ENCODE assay signal across 9 cellular contexts in the genomic region with DNA sequence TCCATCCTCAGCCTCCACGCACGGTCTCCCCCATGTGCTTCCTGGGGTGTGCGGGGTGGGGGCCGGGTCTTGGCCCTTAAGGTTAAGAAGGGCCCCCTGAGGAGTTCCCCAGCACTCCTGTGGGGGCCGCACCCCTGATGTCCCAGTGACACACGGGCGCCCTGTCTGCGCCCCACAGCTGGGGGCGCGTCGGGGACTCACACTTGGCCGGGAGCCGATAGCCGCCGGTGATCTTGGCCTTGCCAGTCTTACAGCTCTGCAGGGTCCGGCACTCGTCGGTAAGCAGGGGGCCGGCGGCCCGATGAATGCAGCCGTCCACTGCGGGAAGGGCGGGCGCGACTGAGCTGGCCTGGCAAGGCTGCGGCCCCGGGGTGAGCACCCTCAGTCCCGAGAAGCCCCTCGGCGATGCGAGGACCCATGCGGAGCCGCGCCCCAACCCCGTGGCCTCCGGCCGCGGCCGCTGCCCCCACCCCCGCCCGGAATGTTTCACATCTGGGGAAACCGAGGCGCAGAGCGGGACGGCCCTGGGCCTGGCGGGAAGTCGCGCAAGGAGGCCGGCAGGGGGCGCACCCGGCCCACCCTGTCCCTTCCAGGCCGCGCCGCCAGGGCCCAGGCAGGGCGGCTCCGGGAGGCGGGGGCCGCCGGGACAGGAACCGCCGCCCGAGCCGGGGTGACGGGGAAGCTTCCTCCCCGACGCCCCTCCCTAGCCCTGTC. TPM values are rescaled to one million over a fixed set of nuclear protein-coding genes. Genes with fewer than 3 reads are reported as not detected.
DNase-seq lines count a peak whose midpoint lies in the region; ATAC-seq and TF ChIP-seq lines count a peak whose summit lies in the region.
"Had no signal": no experiment of that assay in that cellular context is flagged by ENCODE, and none has a peak within 500 bp of the region (broad histone marks: within the 10 kb centered on the region; RNA-seq: fewer than 3 reads in every experiment).

No MANE protein-coding gene starts in this region.

- no peak overlapping the region for H3K4me3 ChIP-seq in Karpas-422 (ENCODE audit: low read length)
- peak overlapping the region; percentile 41 for H3K4me3 ChIP-seq in naive thymus-derived CD4-positive, alpha-beta T cell (ENCODE audit: low read length)

- POLR2A ChIA-PET in naive thymus-derived CD4-positive, alpha-beta T cell (lab: Charles Lee), result interaction anchor here (0.9 to 1.0 kb wide), 2 partner anchors 13 to 241 kb away, joined by 3 to 4 read pairs; a partner anchor contains a TSS

- H3K4me1 Mint-ChIP-seq in naive thymus-derived CD4-positive, alpha-beta T cell, result peaks cover 0 to 16% (median 9%) of the 10 kb centered on the region in 7 donors
- peaks cover 26% of the 10 kb centered on the region for H3K4me1 Mint-ChIP-seq in stimulated activated effector memory CD8-positive, alpha-beta T cell treated with anti-CD3 and anti-CD28 coated beads, Interleukin-12 subunit alpha, Interleukin-12 subunit beta, amount 100 ng/mL, for 72 hours

- H3K36me3 ChIP-seq in Karpas-422 (ENCODE audit: insufficient read depth, low read length), result peaks cover 3% of the 10 kb centered on the region; the same call in 1 of the 2 replicates
- peaks cover 5 to 39% (median 8%) of the 10 kb centered on the region in 3 experiments for H3K36me3 ChIP-seq in naive thymus-derived CD4-positive, alpha-beta T cell (ENCODE audit: control insufficient read depth in 2 of 3, insufficient read depth in 3 of 3, low read length in 3 of 3)

- intact Hi-C loops in naive thymus-derived CD4-positive, alpha-beta T cell (cut with micrococcal nuclease), result loop anchor here (1.0 to 5.0 kb wide), 5 partner anchors 26 to 302 kb away; a partner anchor contains a TSS

- no peaks in the 10 kb centered on the region for H3K9me2 ChIP-seq in Karpas-422 (replicated peaks; ENCODE audit: insufficient read depth, low read length)

- H3K36me3 Mint-ChIP-seq in naive thymus-derived CD4-positive, alpha-beta T cell, result peaks cover 0 to 17% (median 4%) of the 10 kb centered on the region in 5 donors
- peaks cover 26% of the 10 kb centered on the region for H3K36me3 Mint-ChIP-seq in stimulated activated effector memory CD8-positive, alpha-beta T cell treated with anti-CD3 and anti-CD28 coated beads, Interleukin-12 subunit alpha, Interleukin-12 subunit beta, amount 100 ng/mL, for 72 hours

- no peaks in the 10 kb centered on the region for H3K9me3 ChIP-seq in Karpas-422 (ENCODE audit: low read length)
- H3K9me3 ChIP-seq in naive thymus-derived CD4-positive, alpha-beta T cell (ENCODE audit: control insufficient read depth in 2 of 3, low read length in 3 of 3), result no peaks in the 10 kb centered on the region

- no peaks in the 10 kb centered on the region for H3K79me2 ChIP-seq in Karpas-422 (ENCODE audit: low read length)

- H2AFZ ChIP-seq in Karpas-422 (ENCODE audit: low read length), result no peak overlapping the region

- H3K27ac Mint-ChIP-seq in naive thymus-derived CD4-positive, alpha-beta T cell, result no peak overlapping the region
- H3K27ac Mint-ChIP-seq in stimulated activated effector memory CD8-positive, alpha-beta T cell treated with anti-CD3 and anti-CD28 coated beads, Interleukin-12 subunit alpha, Interleukin-12 subunit beta, amount 100 ng/mL, for 72 hours, result no peak overlapping the region
- H3K27ac Mint-ChIP-seq: T-helper 1 cell treated with Interleukin-12 subunit alpha and Interleukin-12 subunit beta and Interleukin-4 antibody, amounts not matched to agents 30 μg/mL and 1 μg/mL, for 36 hours had no signal

- DNase-seq in Karpas-422, result peak; percentile 55
- DNase-seq in activated T-cell treated with anti-CD3 and anti-CD28 coated beads, Interleukin-2, amount 50 U/mL, for 48 hours, result peak; percentile 81 to 86
- peak; percentile 59 to 82 (median 75) for DNase-seq in naive thymus-derived CD4-positive, alpha-beta T cell
- DNase-seq in stimulated activated effector memory CD8-positive, alpha-beta T cell treated with anti-CD3 and anti-CD28 coated beads, Interleukin-12 subunit alpha, Interleukin-12 subunit beta, amount 100 ng/mL, for 72 hours (ENCODE audit: low spot score in 2 of 2), result peak; percentile 68 to 84
- no peak for DNase-seq in NCI-H510A treated with DMSO at 0.1 percent for 48 hours (lab: John Stamatoyannopoulos, UW)

- no peaks in the 10 kb centered on the region for H3K9me3 Mint-ChIP-seq in naive thymus-derived CD4-positive, alpha-beta T cell
- H3K9me3 Mint-ChIP-seq in stimulated activated effector memory CD8-positive, alpha-beta T cell treated with anti-CD3 and anti-CD28 coated beads, Interleukin-12 subunit alpha, Interleukin-12 subunit beta, amount 100 ng/mL, for 72 hours, result no peaks in the 10 kb centered on the region
- H3K9me3 Mint-ChIP-seq: T-helper 1 cell treated with Interleukin-12 subunit alpha and Interleukin-12 subunit beta and Interleukin-4 antibody, amounts not matched to agents 30 μg/mL and 1 μg/mL, for 36 hours had no signal

- ATAC-seq in esophagus mucosa (peak; percentile 65), GM18505 (IDR thresholded peaks at IDR 0.05; ENCODE audit: unreplicated experiment) (no peak)
- ATAC-seq in naive thymus-derived CD4-positive, alpha-beta T cell, result peak; percentile 88
- peak; percentile 84 for ATAC-seq in stimulated activated effector memory CD8-positive, alpha-beta T cell treated with anti-CD3 and anti-CD28 coated beads, Interleukin-12 subunit alpha, Interleukin-12 subunit beta, amount 100 ng/mL, for 72 hours

- H3K27me3 ChIP-seq in Karpas-422 (ENCODE audit: low read length), result no peaks in the 10 kb centered on the region
- H3K27me3 ChIP-seq in naive thymus-derived CD4-positive, alpha-beta T cell (ENCODE audit: control insufficient read depth in 2 of 2, insufficient read depth in 2 of 2, low read length in 2 of 2), result no peaks in the 10 kb centered on the region

- no peak overlapping the region for H3K4me2 ChIP-seq in Karpas-422 (ENCODE audit: low read depth, low read length, poor library complexity, severe bottlenecking)

- peaks cover 0 to 3% (median 0%) of the 10 kb centered on the region in 5 donors for H3K27me3 Mint-ChIP-seq in naive thymus-derived CD4-positive, alpha-beta T cell

- no peaks in the 10 kb centered on the region for H3K4me1 ChIP-seq in Karpas-422 (ENCODE audit: low read length)
- H3K4me1 ChIP-seq in naive thymus-derived CD4-positive, alpha-beta T cell (ENCODE audit: control insufficient read depth in 2 of 2, insufficient read depth in 2 of 2, low read length in 2 of 2), result peaks cover 8 to 15% of the 10 kb centered on the region in 2 donors

- CTCF ChIA-PET in naive thymus-derived CD4-positive, alpha-beta T cell (lab: Charles Lee), result interaction anchor here (0.6 to 4.2 kb wide), 16 partner anchors 10 to 826 kb away, joined by 3 to 25 read pairs (median 4); a partner anchor contains a TSS

- H4K20me1 ChIP-seq in Karpas-422 (ENCODE audit: insufficient read depth, low read depth, low read length), result peaks cover 6% of the 10 kb centered on the region; the same call in 1 of the 2 replicates

- H3K4me3 Mint-ChIP-seq in naive thymus-derived CD4-positive, alpha-beta T cell, result peak overlapping the region in 7 of 10 donors; percentile 14 to 76 (median 45)
- peak overlapping the region; percentile 50 for H3K4me3 Mint-ChIP-seq in stimulated activated effector memory CD8-positive, alpha-beta T cell treated with anti-CD3 and anti-CD28 coated beads, Interleukin-12 subunit alpha, Interleukin-12 subunit beta, amount 100 ng/mL, for 72 hours
- H3K4me3 Mint-ChIP-seq: T-helper 1 cell treated with Interleukin-12 subunit alpha and Interleukin-12 subunit beta and Interleukin-4 antibody, amounts not matched to agents 30 μg/mL and 1 μg/mL, for 36 hours had no signal

- no peak overlapping the region for H3K27ac ChIP-seq in Karpas-422 (ENCODE audit: low read length)
- H3K27ac ChIP-seq in naive thymus-derived CD4-positive, alpha-beta T cell (ENCODE audit: low read depth, low read length), result peak overlapping the region; percentile 16

- peak; percentile 65 for TF ChIP-seq CTCF in GM12873 (IDR thresholded peaks at IDR 0.05; ENCODE audit: insufficient read depth, low read depth, low read length, missing control alignments)

- no peak overlapping the region for H3K9ac ChIP-seq in Karpas-422 (ENCODE audit: low read length)

- TF ChIP-seq POLR2A in GM18505 (IDR thresholded peaks at IDR 0.05; ENCODE audit: borderline replicate concordance, extremely low read depth, insufficient read depth, insufficient read length), result no peak

RNA-seq across cellular contexts. Expression of a gene that starts 13.9 kb away (rescaled TPM):
- total RNA-seq in Karpas-422 (2014; rRNA removed; shearing (Covaris generic); ENCODE audit: low replicate concordance), result 41.6 and 61.7 TPM in 2 replicates
- 78.9 TPM for total RNA-seq in esophagus mucosa
- total RNA-seq in naive thymus-derived CD4-positive, alpha-beta T cell, result 10 to 100 TPM; 59.4 to 99.0 (median 72.5) TPM
- polyA plus RNA-seq in naive thymus-derived CD4-positive, alpha-beta T cell, result 100 to 1,000 TPM; 117 to 125 TPM

RNA-seq across cellular contexts. Expression of a gene that starts 25.8 kb away (rescaled TPM):
- total RNA-seq in Karpas-422 (2014; rRNA removed; shearing (Covaris generic); ENCODE audit: low replicate concordance), result 574 and 779 TPM in 2 replicates
- total RNA-seq in esophagus mucosa, result 461 TPM
- 100 to 1,000 TPM in 4 of 5 experiments, 10 to 100 TPM in 1; 90.9 to 363 (median 105) TPM for total RNA-seq in naive thymus-derived CD4-positive, alpha-beta T cell
- polyA plus RNA-seq in naive thymus-derived CD4-positive, alpha-beta T cell, result 100 to 1,000 TPM; 360 to 375 TPM

RNA-seq across cellular contexts. Expression of a gene that starts 35.5 kb away (rescaled TPM):
- not detected in 2 replicates for total RNA-seq in Karpas-422 (2014; rRNA removed; shearing (Covaris generic); ENCODE audit: low replicate concordance)
- total RNA-seq in esophagus mucosa, result not detected
- not detected for total RNA-seq in naive thymus-derived CD4-positive, alpha-beta T cell
- under 1 TPM; 0.05 to 0.12 TPM for polyA plus RNA-seq in naive thymus-derived CD4-positive, alpha-beta T cell
